ENCODE assay signal across 8 cellular contexts in the genomic region with DNA sequence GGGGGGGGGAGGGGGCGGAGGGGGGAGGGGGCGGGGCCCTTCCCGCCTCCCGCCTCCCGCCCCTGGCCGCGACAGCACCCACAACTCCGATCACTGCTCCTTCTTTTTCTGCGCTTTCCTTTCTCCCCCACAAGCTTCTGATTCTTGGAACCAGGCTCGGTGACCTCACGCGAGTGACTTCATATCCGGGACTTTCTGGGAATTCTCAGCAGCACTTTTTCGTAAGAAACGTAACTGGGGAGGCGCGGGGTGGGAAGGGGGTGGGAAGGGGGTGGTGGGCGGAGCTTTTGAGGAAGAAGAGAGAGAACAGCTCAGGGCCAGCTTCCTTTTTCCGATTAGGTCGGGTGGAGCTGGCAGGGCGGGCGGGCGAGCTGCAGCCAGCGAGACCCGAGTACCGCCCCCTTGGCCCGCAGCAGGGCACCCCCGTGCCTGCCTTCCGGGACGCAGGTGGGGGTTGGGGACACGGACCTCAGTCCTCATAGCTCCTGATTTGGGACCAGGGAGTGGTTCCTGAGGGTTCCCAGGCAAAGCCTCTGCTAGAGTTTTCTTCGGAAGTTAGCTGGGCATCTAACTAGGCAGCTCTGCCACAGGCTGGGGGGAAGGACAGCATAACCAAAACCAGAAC. TPM values are rescaled to one million over a fixed set of nuclear protein-coding genes. Genes with fewer than 3 reads are reported as not detected.
DNase-seq lines count a peak whose midpoint lies in the region; ATAC-seq and TF ChIP-seq lines count a peak whose summit lies in the region.

No MANE protein-coding gene starts in this region.

- H3K27ac ChIP-seq in endodermal cell (ENCODE audit: low read depth, low read length): peak overlapping the region; percentile 69
- no peak overlapping the region for H3K27ac ChIP-seq in mesendoderm (ENCODE audit: low read depth, low read length)

- WGBS in endodermal cell (ENCODE audit: insufficient coverage in 1 of 2, insufficient read length in 1 of 2), 2 experiments: 4 to 11% methylated on average over 11 to 29 of the region's 32 CpGs
- no CpG with 5 or more reads among the region's 32 CpGs for WGBS in mesendoderm (ENCODE audit: extremely low coverage, insufficient coverage, low lambda C conversion rate)

- H3K18ac ChIP-seq in mesendoderm (ENCODE audit: low read length): peak overlapping the region; percentile 85

- H3K9ac ChIP-seq in endodermal cell (ENCODE audit: extremely low read depth, low read length, poor library complexity, severe bottlenecking) (peak overlapping the region; percentile 57), mesendoderm (ENCODE audit: low read length) (peak overlapping the region; percentile 63)

- H3K79me2 ChIP-seq in mesendoderm (ENCODE audit: control insufficient read depth, insufficient read depth, low read length): no peaks in the 10 kb centered on the region

- no peak for TF ChIP-seq CTCF in endodermal cell (conservative IDR thresholded peaks at IDR 0.05)

- H3K27me3 Mint-ChIP-seq in endodermal cell (ENCODE audit: insufficient read depth): peaks cover 23% of the 10 kb centered on the region

- no peaks in the 10 kb centered on the region for H3K36me3 Mint-ChIP-seq in endodermal cell (ENCODE audit: low read depth)

- H3K79me1 ChIP-seq in mesendoderm (ENCODE audit: low read length): no peaks in the 10 kb centered on the region

- H3K36me3 ChIP-seq in endodermal cell (ENCODE audit: control insufficient read depth, insufficient read depth, low read length): no peaks in the 10 kb centered on the region
- H3K36me3 ChIP-seq in mesendoderm (ENCODE audit: control insufficient read depth, insufficient read depth, low read length): no peaks in the 10 kb centered on the region

- ATAC-seq in HG02759 (IDR thresholded peaks at IDR 0.05; ENCODE audit: unreplicated experiment): peak; percentile 43
- no peak for ATAC-seq in HG02852 (IDR thresholded peaks at IDR 0.05; ENCODE audit: unreplicated experiment)

- H3K23ac ChIP-seq in mesendoderm (ENCODE audit: low read length): peak overlapping the region; percentile 11

- peak overlapping the region; percentile 49 for H3K4me2 ChIP-seq in mesendoderm (ENCODE audit: low read length)

- H3K4me3 ChIP-seq in endodermal cell (ENCODE audit: low read length) (peak overlapping the region; percentile 81), mesendoderm (ENCODE audit: low read length) (peak overlapping the region; percentile 34)

- peaks cover 14% of the 10 kb centered on the region for H3K27me3 ChIP-seq in endodermal cell (ENCODE audit: control insufficient read depth, insufficient read depth, low read length, poor library complexity, severe bottlenecking)
- no peaks in the 10 kb centered on the region for H3K27me3 ChIP-seq in mesendoderm (ENCODE audit: insufficient read depth, low read length, poor library complexity)

- peaks cover 20% of the 10 kb centered on the region for H3K4me1 Mint-ChIP-seq in endodermal cell

- H3K56ac ChIP-seq in mesendoderm (ENCODE audit: low read length): peak overlapping the region; percentile 72

- no peak overlapping the region for H4K5ac ChIP-seq in mesendoderm (ENCODE audit: low read length)

- no peaks in the 10 kb centered on the region for H3K9me3 ChIP-seq in endodermal cell (ENCODE audit: control insufficient read depth, low read length)

- no peak overlapping the region for H4K8ac ChIP-seq in mesendoderm (ENCODE audit: low read depth, low read length)

- peak overlapping the region; percentile 66 for H2BK120ac ChIP-seq in mesendoderm (ENCODE audit: low read depth, low read length)

- peak overlapping the region; percentile 62 for H3K4me3 Mint-ChIP-seq in endodermal cell

- H3K4ac ChIP-seq in mesendoderm (ENCODE audit: low read depth, low read length): peak overlapping the region; percentile 72

- no peak overlapping the region for H2BK5ac ChIP-seq in mesendoderm (ENCODE audit: low read length)

- H3K4me1 ChIP-seq in endodermal cell (ENCODE audit: control insufficient read depth, insufficient read depth, low read length) (peaks cover 3% of the 10 kb centered on the region), mesendoderm (ENCODE audit: control insufficient read depth, low read depth, low read length) (peaks cover 6% of the 10 kb centered on the region)

- H2BK15ac ChIP-seq in mesendoderm (replicated peaks; ENCODE audit: low read depth): peak overlapping the region; percentile 45

- peak overlapping the region; percentile 94 for H3K27ac Mint-ChIP-seq in endodermal cell

- DNase-seq in ELF-1 (ENCODE audit: low read depth, low spot score) (peak; percentile 71), NOMO-1 treated with DMSO at 0.1 percent for 48 hours (lab: John Stamatoyannopoulos, UW; ENCODE audit: unreplicated experiment) (peak; percentile 72), endodermal cell (peak; percentile 92), mesendoderm (peak; percentile 94)
- DNase-seq in activated CD8-positive, alpha-beta memory T cell treated with anti-CD3 and anti-CD28 coated beads, Interleukin-2, amount 50 U/mL, for 1 hour (ENCODE audit: extremely low read depth): peak; percentile 42
- peak; percentile 39 for DNase-seq in stimulated activated CD8-positive, alpha-beta memory T cell treated with anti-CD3 and anti-CD28 coated beads, Interleukin-12 subunit alpha, Interleukin-12 subunit beta, amount 100 ng/mL, for 1 hour (ENCODE audit: low read depth)

- H3K9me3 Mint-ChIP-seq in endodermal cell: peaks cover 1% of the 10 kb centered on the region

- no peak overlapping the region for H2AK5ac ChIP-seq in mesendoderm (ENCODE audit: low read length)

RNA-seq across cellular contexts. Expression of a gene that starts 14.6 kb away (rescaled TPM):
- total RNA-seq in endodermal cell: not detected
- polyA plus RNA-seq in endodermal cell (2013, experiment 1 of 2): 0.07 TPM
- 0.08 TPM for polyA plus RNA-seq in endodermal cell (2013, experiment 2 of 2)
- 0.01 TPM for polyA plus RNA-seq in mesendoderm (2013, experiment 1 of 2)
- 0.03 TPM for polyA plus RNA-seq in mesendoderm (2013, experiment 2 of 2)

RNA-seq across cellular contexts. Expression of a gene that starts 24.4 kb away (rescaled TPM):
- total RNA-seq in endodermal cell: 10 to 100 TPM in 1 of 2 donors, 1 to 10 TPM in 1; 9.2 to 11.1 TPM
- 7.5 TPM for polyA plus RNA-seq in endodermal cell (2013, experiment 1 of 2)
- 8.0 TPM for polyA plus RNA-seq in endodermal cell (2013, experiment 2 of 2)
- 13.7 TPM for polyA plus RNA-seq in mesendoderm (2013, experiment 1 of 2)
- 13.9 TPM for polyA plus RNA-seq in mesendoderm (2013, experiment 2 of 2)

Comparison
In these comparisons a context has a peak if more than half of its experiments do, and no peak if none do; other contexts are left out.
1. DNase-seq: peak in every context shown above with its lines; median percentile 94 in mesendoderm; 92 in endodermal cell; 72 in NOMO-1 treated with DMSO at 0.1 percent for 48 hours; 71 in ELF-1; 42 in activated CD8-positive, alpha-beta memory T cell treated with anti-CD3 and anti-CD28 coated beads, Interleukin-2, amount 50 U/mL, for 1 hour; 39 in stimulated activated CD8-positive, alpha-beta memory T cell treated with anti-CD3 and anti-CD28 coated beads, Interleukin-12 subunit alpha, Interleukin-12 subunit beta, amount 100 ng/mL, for 1 hour.